1 cellular context compared by ENCODE assay signal in the genomic region with DNA sequence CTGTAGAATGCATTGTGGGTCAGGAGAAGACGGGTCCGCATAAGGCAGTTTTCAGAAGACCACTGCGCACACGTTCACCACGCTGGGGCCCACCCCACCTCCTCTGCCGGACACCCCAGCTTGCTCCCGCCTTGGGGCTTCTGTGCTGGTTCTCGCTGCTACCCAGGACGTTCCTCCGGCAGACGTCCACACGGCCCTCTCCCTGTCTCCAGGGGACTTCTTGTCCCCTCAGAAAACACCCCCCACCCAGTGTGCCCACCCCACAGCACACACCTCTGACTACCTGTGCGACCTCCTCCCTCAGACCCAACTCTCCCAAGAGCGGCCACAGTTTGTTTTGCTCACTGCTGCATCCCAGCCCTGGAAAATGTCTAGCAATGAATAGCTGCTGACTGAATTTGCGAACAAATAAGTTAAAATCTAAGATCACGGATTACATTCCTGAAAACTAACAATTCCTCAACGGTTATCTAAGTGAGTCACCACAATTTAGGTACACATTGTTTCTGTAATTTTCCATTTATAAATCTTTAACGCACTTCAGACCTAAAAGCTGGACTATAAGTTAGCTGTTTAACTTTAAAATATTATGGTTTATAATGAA.
TF ChIP-seq lines count a peak whose summit lies in the region.

No MANE protein-coding gene starts in this region.

TF ChIP-seq in IMR-90, 13 proteins besides CTCF, POLR2A, EP300 and RAD21 (continued from another document):
- TF ChIP-seq FOS (IDR thresholded peaks at IDR 0.05; ENCODE audit: low read depth, low read length) (peak; percentile 29; the same call in 1 of the 2 replicates), CHD1 (IDR thresholded peaks at IDR 0.05; ENCODE audit: low read depth, low read length) (no peak)
